In the genomic region with DNA sequence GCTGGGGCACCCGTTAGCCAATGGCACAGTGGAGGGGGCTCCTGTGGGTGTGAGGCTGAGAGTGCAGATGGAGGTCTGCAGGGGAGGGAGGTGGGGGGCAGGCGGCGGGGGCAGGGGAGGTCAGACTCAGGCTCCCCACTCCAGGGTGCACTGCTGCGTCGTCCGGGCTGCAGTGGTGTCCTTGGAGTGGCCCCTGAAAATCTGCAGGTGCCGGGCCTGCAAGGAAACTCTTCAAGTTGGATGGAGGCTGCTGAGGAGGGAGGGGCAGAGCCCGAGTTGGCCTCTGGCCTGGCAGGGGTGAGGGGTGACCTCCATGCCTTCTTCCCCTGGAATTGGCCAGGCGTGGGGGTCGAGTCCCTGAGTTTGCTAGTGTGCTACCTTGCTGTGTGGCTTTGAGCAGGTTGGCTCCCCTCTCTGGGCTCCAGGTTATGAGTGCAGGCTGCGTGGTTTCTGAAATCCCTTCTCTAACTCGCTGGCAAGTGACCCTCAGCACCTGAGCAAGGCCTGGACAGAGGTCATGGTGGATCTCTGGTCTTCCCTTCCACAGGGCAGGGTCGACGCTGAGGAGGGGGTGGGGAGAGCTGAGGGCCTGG, we compare ENCODE assay signal across 14 cellular contexts. TPM values are rescaled to one million over a fixed set of nuclear protein-coding genes. Genes with fewer than 3 reads are reported as not detected.
DNase-seq lines count a peak whose midpoint lies in the region; ATAC-seq and TF ChIP-seq lines count a peak whose summit lies in the region.
"Had no signal": no experiment of that assay in that cellular context is flagged by ENCODE, and none has a peak within 500 bp of the region (broad histone marks: within the 10 kb centered on the region; RNA-seq: fewer than 3 reads in every experiment).

No MANE protein-coding gene starts in this region.

- no peaks in the 10 kb centered on the region for H3K36me3 ChIP-seq in ascending aorta
- H3K36me3 ChIP-seq in liver (ENCODE audit: control insufficient read depth in 4 of 4, insufficient read depth in 3 of 4, low read depth in 1 of 4, low read length in 3 of 4): no peaks in the 10 kb centered on the region
- no peaks in the 10 kb centered on the region for H3K36me3 ChIP-seq in smooth muscle cell (ENCODE audit: low read depth)

- H3K79me2 ChIP-seq in H9 (ENCODE audit: insufficient read depth, low read length): no peaks in the 10 kb centered on the region
- peaks cover 4% of the 10 kb centered on the region for H3K79me2 ChIP-seq in smooth muscle cell (ENCODE audit: low read depth)

- no peak overlapping the region for H3K27ac Mint-ChIP-seq in H9
- H3K27ac Mint-ChIP-seq: activated CD4-positive, alpha-beta T cell treated with anti-CD3 and anti-CD28 coated beads, Interleukin-2, amount 10 ng/mL, durations not matched to agents 7 days and 5 days had no signal

- H3K9me3 Mint-ChIP-seq in H9: no peaks in the 10 kb centered on the region
- H3K9me3 Mint-ChIP-seq: activated CD4-positive, alpha-beta T cell treated with anti-CD3 and anti-CD28 coated beads, Interleukin-2, amount 10 ng/mL, durations not matched to agents 7 days and 5 days; central memory CD8-positive, alpha-beta T cell had no signal

- H3K9me3 ChIP-seq in H9 (ENCODE audit: control insufficient read depth, low read depth, low read length) (no peaks in the 10 kb centered on the region), ascending aorta (no peaks in the 10 kb centered on the region), liver (ENCODE audit: control insufficient read depth in 4 of 4, low read length in 3 of 4) (no peaks in the 10 kb centered on the region), smooth muscle cell (replicated peaks; ENCODE audit: low read depth) (no peaks in the 10 kb centered on the region)

- H4K20me1 ChIP-seq in H9 (ENCODE audit: control insufficient read depth, insufficient read depth, insufficient read length): no peaks in the 10 kb centered on the region
- no peaks in the 10 kb centered on the region for H4K20me1 ChIP-seq in smooth muscle cell (ENCODE audit: low read depth)

- no peak overlapping the region for H3K23ac ChIP-seq in H9 (ENCODE audit: insufficient read length, low read depth, low read length)

- no peak overlapping the region for H2AK5ac ChIP-seq in H9 (ENCODE audit: insufficient read length, low read length)

- H2BK15ac ChIP-seq in H9 (ENCODE audit: low read depth, low read length): no peak overlapping the region

- no peaks in the 10 kb centered on the region for H3F3A ChIP-seq in smooth muscle cell (ENCODE audit: low read depth)

- H3K56ac ChIP-seq in H9 (ENCODE audit: insufficient read length, low read depth, low read length): no peak overlapping the region

- no peaks in the 10 kb centered on the region for H3K36me3 Mint-ChIP-seq in H9 (ENCODE audit: insufficient read depth in 1 of 3, low read depth in 3 of 3)

- no peak overlapping the region for H2BK20ac ChIP-seq in H9 (ENCODE audit: low read depth, low read length, poor library complexity, severe bottlenecking)

- no peak overlapping the region for H3T11ph ChIP-seq in H9 (ENCODE audit: low read length)

- no peak for ATAC-seq in HG02678 (IDR thresholded peaks at IDR 0.05; ENCODE audit: unreplicated experiment)
- no peak for ATAC-seq in HG03354 (IDR thresholded peaks at IDR 0.05; ENCODE audit: poor library complexity, severe bottlenecking, unreplicated experiment)

- TF ChIP-seq CTCF in H9 (conservative IDR thresholded peaks at IDR 0.05) (no peak), ascending aorta (IDR thresholded peaks at IDR 0.05) (no peak), liver (IDR thresholded peaks at IDR 0.05; ENCODE audit: low read depth, low read length, missing input control) (no peak), smooth muscle cell (IDR thresholded peaks at IDR 0.05; ENCODE audit: borderline replicate concordance, insufficient read depth, poor library complexity, severe bottlenecking) (no peak)

- H3K79me1 ChIP-seq in H9 (ENCODE audit: insufficient read depth, low read depth, low read length, poor library complexity, severe bottlenecking): no peaks in the 10 kb centered on the region

- H2BK120ac ChIP-seq in H9 (ENCODE audit: low read depth, low read length, poor library complexity, severe bottlenecking): no peak overlapping the region

- H3K4me1 Mint-ChIP-seq in H9: peaks cover 23 to 38% of the 10 kb centered on the region in 2 experiments
- H3K4me1 Mint-ChIP-seq: central memory CD8-positive, alpha-beta T cell had no signal

- TF ChIP-seq RAD21 in liver (IDR thresholded peaks at IDR 0.05): no peak

- H4K8ac ChIP-seq in H9 (replicated peaks; ENCODE audit: insufficient read length, low read depth, low read length): no peak overlapping the region

- peaks cover 7% of the 10 kb centered on the region; the same call in 1 of the 2 replicates for H3K4me1 ChIP-seq in H9 (ENCODE audit: insufficient read depth, low read length)
- H3K4me1 ChIP-seq in ascending aorta: peaks cover 9 to 11% of the 10 kb centered on the region in 2 donors
- H3K4me1 ChIP-seq in liver (ENCODE audit: control insufficient read depth in 4 of 4, insufficient read depth in 4 of 4, low read length in 3 of 4): peaks cover 7 to 52% (median 20%) of the 10 kb centered on the region in 4 donors
- H3K4me1 ChIP-seq in smooth muscle cell (ENCODE audit: low read depth): peaks cover 12% of the 10 kb centered on the region

- no peak overlapping the region for H3K18ac ChIP-seq in H9 (ENCODE audit: insufficient read length, low read depth, low read length)

- H3K23me2 ChIP-seq in H9 (ENCODE audit: insufficient read length, low read depth, low read length, poor library complexity, severe bottlenecking): peaks cover 9% of the 10 kb centered on the region

- DNase-seq in H9: no peak
- DNase-seq in ascending aorta (ENCODE audit: low spot score in 2 of 2): no peak
- DNase-seq in smooth muscle cell (lab: John Stamatoyannopoulos, UW; ENCODE audit: unreplicated experiment): no peak
- DNase-seq in OCI-M2 (lab: John Stamatoyannopoulos, UW; ENCODE audit: unreplicated experiment): no peak
- no peak for DNase-seq in COR-L47 (lab: John Stamatoyannopoulos, UW)
- DNase-seq: activated CD4-positive, alpha-beta T cell treated with anti-CD3 and anti-CD28 coated beads, Interleukin-2, amount 10 ng/mL, durations not matched to agents 7 days and 5 days; NCI-H146 had no signal

- H3K27me3 Mint-ChIP-seq in H9 (ENCODE audit: low read depth): peaks cover 23% of the 10 kb centered on the region

- H3K27ac ChIP-seq in H9 (ENCODE audit: insufficient read length, low read depth, low read length) (no peak overlapping the region), ascending aorta (no peak overlapping the region), liver (ENCODE audit: low read depth in 1 of 2, low read length in 2 of 2) (peak overlapping the region in 1 of 2 donors; percentile 69), smooth muscle cell (ENCODE audit: low read depth) (no peak overlapping the region)

- H2BK5ac ChIP-seq in H9 (ENCODE audit: insufficient read length, low read length): no peak overlapping the region

- no peak overlapping the region for H4K91ac ChIP-seq in H9 (ENCODE audit: insufficient read length, low read depth, low read length)

- intact Hi-C loops in ascending aorta (cut with DNase I): no loop called here

- H3K4me3 Mint-ChIP-seq in H9: peak overlapping the region in 1 of 2 experiments; percentile 53; a peak in 1 of 5 replicates
- H3K4me3 Mint-ChIP-seq: activated CD4-positive, alpha-beta T cell treated with anti-CD3 and anti-CD28 coated beads, Interleukin-2, amount 10 ng/mL, durations not matched to agents 7 days and 5 days; central memory CD8-positive, alpha-beta T cell had no signal

- peak overlapping the region; percentile 41 to 61 for H3K4me3 ChIP-seq in ascending aorta
- peak overlapping the region in 2 of 3 donors; percentile 53 to 62 for H3K4me3 ChIP-seq in liver (ENCODE audit: low read depth in 1 of 3, low read length in 3 of 3)
- H3K4me3 ChIP-seq in smooth muscle cell: peak overlapping the region; percentile 46

- H2AFZ ChIP-seq in H9 (ENCODE audit: low read length) (no peak overlapping the region), smooth muscle cell (ENCODE audit: low read depth) (no peak overlapping the region)

- no peak overlapping the region for H3K14ac ChIP-seq in H9 (ENCODE audit: insufficient read depth, low read length)

- H2BK12ac ChIP-seq in H9 (ENCODE audit: insufficient read length, low read depth, low read length): no peak overlapping the region

- H3K9ac ChIP-seq in H9 (ENCODE audit: extremely low read depth, insufficient read length, low read length) (no peak overlapping the region), liver (ENCODE audit: low read depth in 1 of 2, low read length in 2 of 2) (no peak overlapping the region), smooth muscle cell (ENCODE audit: low read depth) (no peak overlapping the region)

- H3K27me3 ChIP-seq in H9 (ENCODE audit: insufficient read depth, low read length) (no peaks in the 10 kb centered on the region; the same call in 1 of the 2 replicates), ascending aorta (no peaks in the 10 kb centered on the region), liver (ENCODE audit: control insufficient read depth in 4 of 4, insufficient read depth in 4 of 4, low read length in 3 of 4) (no peaks in the 10 kb centered on the region), smooth muscle cell (ENCODE audit: low read depth) (no peaks in the 10 kb centered on the region)

- no peak overlapping the region for H4K5ac ChIP-seq in H9 (ENCODE audit: insufficient read length, low read depth, low read length)

- peak overlapping the region; percentile 27 for H3K4me2 ChIP-seq in H9 (ENCODE audit: insufficient read depth, insufficient read length, low read length)
- peak overlapping the region; percentile 91 for H3K4me2 ChIP-seq in smooth muscle cell

- H3K4ac ChIP-seq in H9 (ENCODE audit: low read depth, low read length): no peak overlapping the region

- WGBS in H9 (ENCODE audit: extremely low coverage, insufficient read length, low lambda C conversion rate): no CpG with 5 or more reads among the region's 14 CpGs
- WGBS in liver: 59% methylated on average over 14 of the region's 14 CpGs
- WGBS in smooth muscle cell (ENCODE audit: low lambda C conversion rate): 69% methylated on average over 14 of the region's 14 CpGs

TF ChIP-seq in liver, 16 proteins besides CTCF, POLR2A, EP300 and RAD21:
- TF ChIP-seq RXRA (IDR thresholded peaks at IDR 0.05): no peak

RNA-seq across cellular contexts. Expression of gene ADAMTSL2, which starts 0.9 kb away (rescaled TPM):
- total RNA-seq in H9 (2021) (0.61 and 0.86 TPM in 2 replicates), ascending aorta (3.4 TPM), liver (10 to 100 TPM in 1 of 2 donors, 1 to 10 TPM in 1; 1.8 to 18.2 TPM), smooth muscle cell (8.1 and 8.9 TPM in 2 replicates)
- polyA plus RNA-seq in liver (10 to 100 TPM in 1 of 2 donors, 1 to 10 TPM in 1; 3.8 to 11.6 TPM), smooth muscle cell (8.9 and 10.5 TPM in 2 replicates)
- total RNA-seq: activated CD4-positive, alpha-beta T cell treated with anti-CD3 and anti-CD28 coated beads, Interleukin-2, amount 10 ng/mL, durations not matched to agents 7 days and 5 days; endothelial cell of umbilical vein; pulmonary artery endothelial cell had no signal
- polyA plus RNA-seq: endothelial cell of umbilical vein had no signal

RNA-seq across cellular contexts. Expression of gene MYMK, which starts 10.6 kb away (rescaled TPM):
- total RNA-seq in H9 (2021) (not detected in 2 replicates), ascending aorta (not detected), liver (not detected), smooth muscle cell (not detected in 2 replicates)
- polyA plus RNA-seq in liver (not detected), smooth muscle cell (not detected in 2 replicates)
- total RNA-seq: activated CD4-positive, alpha-beta T cell treated with anti-CD3 and anti-CD28 coated beads, Interleukin-2, amount 10 ng/mL, durations not matched to agents 7 days and 5 days; endothelial cell of umbilical vein; pulmonary artery endothelial cell; SK-MEL-5 had no signal
- polyA plus RNA-seq: endothelial cell of umbilical vein had no signal

RNA-seq across cellular contexts. Expression of gene SLC2A6, which starts 56.5 kb away (rescaled TPM):
- total RNA-seq in H9 (2021): 18.7 and 19.5 TPM in 2 replicates
- 8.7 TPM for total RNA-seq in ascending aorta
- total RNA-seq in liver: 1 to 10 TPM; 2.7 to 3.9 TPM
- polyA plus RNA-seq in liver: 1 to 10 TPM; 1.7 to 1.9 TPM
- 12.7 and 13.8 TPM in 2 replicates for total RNA-seq in smooth muscle cell
- polyA plus RNA-seq in smooth muscle cell: 21.0 and 28.3 TPM in 2 replicates
